Comparison of ENCODE assay signal across 14 cellular contexts in genomic region chr9:130027533-130028370, GRCh38. TPM values are rescaled to one million over a fixed set of nuclear protein-coding genes. Genes with fewer than 3 reads are reported as not detected.
DNase-seq lines count a peak whose midpoint lies in the region; ATAC-seq and TF ChIP-seq lines count a peak whose summit lies in the region.
"Had no signal": no experiment of that assay in that cellular context is flagged by ENCODE, and none has a peak within 500 bp of the region (broad histone marks: within the 10 kb centered on the region; RNA-seq: fewer than 3 reads in every experiment).

No MANE protein-coding gene starts in this region.

- no peak for ATAC-seq in activated CD8-positive, alpha-beta memory T cell treated with anti-CD3 and anti-CD28 coated beads, Interleukin-2, amount 10 ng/mL, durations not matched to agents 7 days and 5 days
- ATAC-seq in activated CD8-positive, alpha-beta T cell treated with anti-CD3 and anti-CD28 coated beads for 36 hours = no peak
- ATAC-seq: HCT116 had no signal

- H3K27ac Mint-ChIP-seq in activated CD8-positive, alpha-beta memory T cell treated with anti-CD3 and anti-CD28 coated beads, Interleukin-2, amount 10 ng/mL, durations not matched to agents 7 days and 5 days = peak overlapping the region; percentile 88
- peak overlapping the region; percentile 99 for H3K27ac Mint-ChIP-seq in activated CD8-positive, alpha-beta T cell treated with anti-CD3 and anti-CD28 coated beads for 36 hours

- H3K36me3 Mint-ChIP-seq in activated CD8-positive, alpha-beta memory T cell treated with anti-CD3 and anti-CD28 coated beads, Interleukin-2, amount 10 ng/mL, durations not matched to agents 7 days and 5 days = peaks cover 33% of the 10 kb centered on the region
- peaks cover 72% of the 10 kb centered on the region for H3K36me3 Mint-ChIP-seq in activated CD8-positive, alpha-beta T cell treated with anti-CD3 and anti-CD28 coated beads for 36 hours (ENCODE audit: low read depth)

- POLR2A ChIA-PET in activated CD8-positive, alpha-beta T cell treated with anti-CD3 and anti-CD28 coated beads for 36 hours (lab: Charles Lee) = interaction anchor here (0.7 to 8.7 kb wide), 17 partner anchors 9 to 158 kb away, joined by 3 to 104 read pairs (median 7); partner anchors contain the start of gene FNBP1

- no peaks in the 10 kb centered on the region for H3K27me3 Mint-ChIP-seq in activated CD8-positive, alpha-beta memory T cell treated with anti-CD3 and anti-CD28 coated beads, Interleukin-2, amount 10 ng/mL, durations not matched to agents 7 days and 5 days
- H3K27me3 Mint-ChIP-seq in activated CD8-positive, alpha-beta T cell treated with anti-CD3 and anti-CD28 coated beads for 36 hours = no peaks in the 10 kb centered on the region

- no peak overlapping the region for H3K4me3 ChIP-seq in stomach smooth muscle (ENCODE audit: low read length in 2 of 2)
- no peak overlapping the region for H3K4me3 ChIP-seq in esophagus squamous epithelium
- H3K4me3 ChIP-seq: SK-N-MC had no signal

- H3K9me3 ChIP-seq in stomach smooth muscle (ENCODE audit: control insufficient read depth in 2 of 2, low read length in 2 of 2) = no peaks in the 10 kb centered on the region
- H3K9me3 ChIP-seq in esophagus squamous epithelium = no peaks in the 10 kb centered on the region

- peaks cover 93% of the 10 kb centered on the region for H3K4me1 Mint-ChIP-seq in activated CD8-positive, alpha-beta memory T cell treated with anti-CD3 and anti-CD28 coated beads, Interleukin-2, amount 10 ng/mL, durations not matched to agents 7 days and 5 days
- peaks cover 95% of the 10 kb centered on the region for H3K4me1 Mint-ChIP-seq in activated CD8-positive, alpha-beta T cell treated with anti-CD3 and anti-CD28 coated beads for 36 hours (ENCODE audit: low read depth)

- no peaks in the 10 kb centered on the region for H3K9me3 Mint-ChIP-seq in activated CD8-positive, alpha-beta memory T cell treated with anti-CD3 and anti-CD28 coated beads, Interleukin-2, amount 10 ng/mL, durations not matched to agents 7 days and 5 days (ENCODE audit: low read depth)
- no peaks in the 10 kb centered on the region for H3K9me3 Mint-ChIP-seq in activated CD8-positive, alpha-beta T cell treated with anti-CD3 and anti-CD28 coated beads for 36 hours

- no peak for TF ChIP-seq CTCF in activated CD8-positive, alpha-beta T cell treated with anti-CD3 and anti-CD28 coated beads for 36 hours (IDR thresholded peaks at IDR 0.05)
- no peak for TF ChIP-seq CTCF in esophagus squamous epithelium (IDR thresholded peaks at IDR 0.05)

- WGBS in esophagus squamous epithelium, 2 donors = 73 to 75% methylated on average over 9 of the region's 9 CpGs

- H3K27ac ChIP-seq in stomach smooth muscle (ENCODE audit: low read length) (peak overlapping the region; percentile 19), esophagus squamous epithelium (peak overlapping the region in 1 of 4 donors; percentile 55)
- H3K27ac ChIP-seq: SK-N-MC had no signal

- no peak for TF ChIP-seq POLR2A in esophagus squamous epithelium (IDR thresholded peaks at IDR 0.05)

- no peaks in the 10 kb centered on the region for H3K27me3 ChIP-seq in stomach smooth muscle (ENCODE audit: control insufficient read depth in 1 of 2, insufficient read depth in 2 of 2, low read length in 2 of 2)
- H3K27me3 ChIP-seq in esophagus squamous epithelium = no peaks in the 10 kb centered on the region

- DNase-seq in activated CD8-positive, alpha-beta memory T cell treated with anti-CD3 and anti-CD28 coated beads, Interleukin-2, amount 10 ng/mL, durations not matched to agents 7 days and 5 days = no peak
- DNase-seq in activated CD8-positive, alpha-beta memory T cell treated with anti-CD3 and anti-CD28 coated beads, Interleukin-2, amount 50 U/mL, for 4 hours = no peak
- no peak for DNase-seq in activated CD8-positive, alpha-beta T cell treated with anti-CD3 and anti-CD28 coated beads for 36 hours
- DNase-seq in left kidney (ENCODE audit: low read depth, low spot score) (peak; percentile 16), esophagus squamous epithelium (lab: John Stamatoyannopoulos, UW) (no peak), ecto neural progenitor cell (ENCODE audit: low spot score) (no peak)
- no peak for DNase-seq in stimulated activated naive CD4-positive, alpha-beta T cell (lab: John Stamatoyannopoulos, UW)
- DNase-seq: cortex of kidney; DMS79; NCI-H187; NK-92 treated with Interleukin-12 subunit alpha and Interleukin-12 subunit beta, amount 100 ng/mL, for 24 hours had no signal

- no peak overlapping the region for H3K9ac ChIP-seq in stomach smooth muscle (ENCODE audit: low read length in 2 of 2)

- H3K4me3 Mint-ChIP-seq in activated CD8-positive, alpha-beta memory T cell treated with anti-CD3 and anti-CD28 coated beads, Interleukin-2, amount 10 ng/mL, durations not matched to agents 7 days and 5 days = no peak overlapping the region
- H3K4me3 Mint-ChIP-seq in activated CD8-positive, alpha-beta T cell treated with anti-CD3 and anti-CD28 coated beads for 36 hours = peak overlapping the region; percentile 56

- CTCF ChIA-PET in activated CD8-positive, alpha-beta memory T cell treated with anti-CD3 and anti-CD28 coated beads, Interleukin-2, amount 10 ng/mL, durations not matched to agents 7 days and 5 days (lab: Charles Lee) = interaction anchor here (1.0 to 5.1 kb wide), 6 partner anchors 11 to 71 kb away, joined by 3 to 34 read pairs (median 4); partner anchors contain the start of gene GPR107
- CTCF ChIA-PET in activated CD8-positive, alpha-beta T cell treated with anti-CD3 and anti-CD28 coated beads for 36 hours (lab: Charles Lee) = interaction anchor here (1.0 to 2.5 kb wide), 5 partner anchors 11 to 141 kb away, joined by 3 to 8 read pairs (median 5); no protein-coding TSS in a partner anchor

- H3K36me3 ChIP-seq in stomach smooth muscle (ENCODE audit: control insufficient read depth in 2 of 2, insufficient read depth in 2 of 2, low read length in 2 of 2) = peaks cover 0 to 3% of the 10 kb centered on the region in 2 donors
- no peaks in the 10 kb centered on the region for H3K36me3 ChIP-seq in esophagus squamous epithelium

- H3K4me1 ChIP-seq in stomach smooth muscle (ENCODE audit: control insufficient read depth, insufficient read depth, low read length) (peaks cover 52% of the 10 kb centered on the region), esophagus squamous epithelium (peaks cover 18 to 95% (median 35%) of the 10 kb centered on the region in 3 donors)

- intact Hi-C loops in activated CD8-positive, alpha-beta T cell treated with anti-CD3 and anti-CD28 coated beads for 36 hours (cut with micrococcal nuclease) = no loop called here
- intact Hi-C loops in esophagus squamous epithelium (cut with DNase I) = no loop called here

RNA-seq across cellular contexts. Expression of gene FNBP1, which starts 15.2 kb away (rescaled TPM):
- total RNA-seq in activated CD8-positive, alpha-beta memory T cell treated with anti-CD3 and anti-CD28 coated beads, Interleukin-2, amount 10 ng/mL, durations not matched to agents 7 days and 5 days = 100 to 1,000 TPM; 153 to 167 TPM
- total RNA-seq in activated CD8-positive, alpha-beta T cell treated with anti-CD3 and anti-CD28 coated beads for 36 hours = 100 to 1,000 TPM; 266 to 268 TPM
- total RNA-seq in esophagus squamous epithelium = 10 to 100 TPM; 19.7 to 47.7 (median 26.2) TPM

RNA-seq across cellular contexts. Expression of gene GPR107, which starts 26.0 kb away (rescaled TPM):
- 10 to 100 TPM; 24.6 to 25.6 TPM for total RNA-seq in activated CD8-positive, alpha-beta memory T cell treated with anti-CD3 and anti-CD28 coated beads, Interleukin-2, amount 10 ng/mL, durations not matched to agents 7 days and 5 days
- total RNA-seq in activated CD8-positive, alpha-beta T cell treated with anti-CD3 and anti-CD28 coated beads for 36 hours = 10 to 100 TPM; 18.2 to 19.0 TPM
- 10 to 100 TPM; 18.9 to 27.0 (median 23.2) TPM for total RNA-seq in esophagus squamous epithelium
